In the genomic region with DNA sequence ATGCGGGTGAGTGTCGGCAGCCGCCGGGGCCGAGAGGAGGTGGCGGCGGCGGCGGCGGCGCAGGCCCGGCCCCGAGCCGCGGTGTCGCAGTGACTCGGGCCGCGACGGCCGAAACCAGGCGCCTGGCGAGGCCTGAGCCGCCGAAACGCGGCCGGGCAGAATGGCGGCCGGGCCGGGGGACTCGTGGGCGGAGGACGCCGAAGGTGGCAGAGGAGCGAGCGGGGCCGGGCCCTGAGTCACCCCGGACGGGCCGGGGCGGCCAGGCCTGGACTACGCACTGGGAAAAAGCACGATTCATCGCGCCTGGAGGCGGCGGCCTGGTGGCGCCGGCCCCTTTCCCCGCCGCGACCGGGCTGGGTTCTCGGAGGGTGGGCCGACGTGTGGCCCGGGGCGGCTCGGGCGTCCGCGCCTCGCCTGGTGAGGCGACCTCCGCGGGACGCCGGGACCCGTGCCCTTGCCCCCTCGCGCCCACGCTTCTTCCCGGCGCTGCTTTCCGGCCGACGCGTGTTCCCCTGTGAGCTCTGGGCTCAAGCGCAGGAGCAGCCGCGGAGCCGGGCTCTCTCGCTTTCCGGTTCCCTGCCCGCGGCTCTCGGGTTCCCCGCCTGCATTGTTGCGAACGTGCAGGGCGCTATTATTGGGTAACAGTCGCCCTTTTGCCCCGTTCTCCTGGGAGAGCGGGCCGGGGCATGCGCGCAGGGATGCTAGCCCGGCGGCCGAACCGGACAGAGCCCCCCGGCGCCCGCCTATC, we compare ENCODE assay signal across 1 cellular context.
TF ChIP-seq lines count a peak whose summit lies in the region.

No MANE protein-coding gene starts in this region.

TF ChIP-seq in HCT116, 20 proteins besides CTCF, POLR2A, EP300 and RAD21:
- TF ChIP-seq SIN3A (IDR thresholded peaks at IDR 0.05; ENCODE audit: low read depth): no peak; the same call in 1 of the 2 replicates
- no peak for TF ChIP-seq SP1 (IDR thresholded peaks at IDR 0.05; ENCODE audit: low read depth)
- TF ChIP-seq CEBPB (IDR thresholded peaks at IDR 0.05; ENCODE audit: low read depth): no peak
- TF ChIP-seq, protein P1, sequence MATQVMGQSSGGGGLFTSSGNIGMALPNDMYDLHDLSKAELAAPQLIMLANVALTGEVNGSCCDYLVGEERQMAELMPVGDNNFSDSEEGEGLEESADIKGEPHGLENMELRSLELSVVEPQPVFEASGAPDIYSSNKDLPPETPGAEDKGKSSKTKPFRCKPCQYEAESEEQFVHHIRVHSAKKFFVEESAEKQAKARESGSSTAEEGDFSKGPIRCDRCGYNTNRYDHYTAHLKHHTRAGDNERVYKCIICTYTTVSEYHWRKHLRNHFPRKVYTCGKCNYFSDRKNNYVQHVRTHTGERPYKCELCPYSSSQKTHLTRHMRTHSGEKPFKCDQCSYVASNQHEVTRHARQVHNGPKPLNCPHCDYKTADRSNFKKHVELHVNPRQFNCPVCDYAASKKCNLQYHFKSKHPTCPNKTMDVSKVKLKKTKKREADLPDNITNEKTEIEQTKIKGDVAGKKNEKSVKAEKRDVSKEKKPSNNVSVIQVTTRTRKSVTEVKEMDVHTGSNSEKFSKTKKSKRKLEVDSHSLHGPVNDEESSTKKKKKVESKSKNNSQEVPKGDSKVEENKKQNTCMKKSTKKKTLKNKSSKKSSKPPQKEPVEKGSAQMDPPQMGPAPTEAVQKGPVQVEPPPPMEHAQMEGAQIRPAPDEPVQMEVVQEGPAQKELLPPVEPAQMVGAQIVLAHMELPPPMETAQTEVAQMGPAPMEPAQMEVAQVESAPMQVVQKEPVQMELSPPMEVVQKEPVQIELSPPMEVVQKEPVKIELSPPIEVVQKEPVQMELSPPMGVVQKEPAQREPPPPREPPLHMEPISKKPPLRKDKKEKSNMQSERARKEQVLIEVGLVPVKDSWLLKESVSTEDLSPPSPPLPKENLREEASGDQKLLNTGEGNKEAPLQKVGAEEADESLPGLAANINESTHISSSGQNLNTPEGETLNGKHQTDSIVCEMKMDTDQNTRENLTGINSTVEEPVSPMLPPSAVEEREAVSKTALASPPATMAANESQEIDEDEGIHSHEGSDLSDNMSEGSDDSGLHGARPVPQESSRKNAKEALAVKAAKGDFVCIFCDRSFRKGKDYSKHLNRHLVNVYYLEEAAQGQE (IDR thresholded peaks at IDR 0.05; ENCODE audit: low read depth): no peak
- no peak for TF ChIP-seq FOSL1 (IDR thresholded peaks at IDR 0.05; ENCODE audit: low read depth)
- TF ChIP-seq, protein P2, sequence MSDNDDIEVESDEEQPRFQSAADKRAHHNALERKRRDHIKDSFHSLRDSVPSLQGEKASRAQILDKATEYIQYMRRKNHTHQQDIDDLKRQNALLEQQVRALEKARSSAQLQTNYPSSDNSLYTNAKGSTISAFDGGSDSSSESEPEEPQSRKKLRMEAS (IDR thresholded peaks at IDR 0.05): peak; percentile 14
- TF ChIP-seq, protein P3, sequence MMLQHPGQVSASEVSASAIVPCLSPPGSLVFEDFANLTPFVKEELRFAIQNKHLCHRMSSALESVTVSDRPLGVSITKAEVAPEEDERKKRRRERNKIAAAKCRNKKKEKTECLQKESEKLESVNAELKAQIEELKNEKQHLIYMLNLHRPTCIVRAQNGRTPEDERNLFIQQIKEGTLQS (IDR thresholded peaks at IDR 0.05): no peak
- no peak for TF ChIP-seq JUND (IDR thresholded peaks at IDR 0.05)
- TF ChIP-seq EGR1 (IDR thresholded peaks at IDR 0.05; ENCODE audit: low read depth): peak; percentile 57
- TF ChIP-seq, protein P4, sequence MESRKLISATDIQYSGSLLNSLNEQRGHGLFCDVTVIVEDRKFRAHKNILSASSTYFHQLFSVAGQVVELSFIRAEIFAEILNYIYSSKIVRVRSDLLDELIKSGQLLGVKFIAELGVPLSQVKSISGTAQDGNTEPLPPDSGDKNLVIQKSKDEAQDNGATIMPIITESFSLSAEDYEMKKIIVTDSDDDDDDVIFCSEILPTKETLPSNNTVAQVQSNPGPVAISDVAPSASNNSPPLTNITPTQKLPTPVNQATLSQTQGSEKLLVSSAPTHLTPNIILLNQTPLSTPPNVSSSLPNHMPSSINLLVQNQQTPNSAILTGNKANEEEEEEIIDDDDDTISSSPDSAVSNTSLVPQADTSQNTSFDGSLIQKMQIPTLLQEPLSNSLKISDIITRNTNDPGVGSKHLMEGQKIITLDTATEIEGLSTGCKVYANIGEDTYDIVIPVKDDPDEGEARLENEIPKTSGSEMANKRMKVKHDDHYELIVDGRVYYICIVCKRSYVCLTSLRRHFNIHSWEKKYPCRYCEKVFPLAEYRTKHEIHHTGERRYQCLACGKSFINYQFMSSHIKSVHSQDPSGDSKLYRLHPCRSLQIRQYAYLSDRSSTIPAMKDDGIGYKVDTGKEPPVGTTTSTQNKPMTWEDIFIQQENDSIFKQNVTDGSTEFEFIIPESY (IDR thresholded peaks at IDR 0.05; ENCODE audit: extremely low read depth, insufficient replicate concordance, low read length): no peak
- TF ChIP-seq ZNF274 (IDR thresholded peaks at IDR 0.05; ENCODE audit: low read depth, low read length): no peak
- no peak for TF ChIP-seq TCF7L2 (IDR thresholded peaks at IDR 0.05; ENCODE audit: borderline replicate concordance, extremely low read depth, insufficient read depth, insufficient read length)
- TF ChIP-seq EZH2phosphoT487 (IDR thresholded peaks at IDR 0.05; ENCODE audit: borderline replicate concordance): no peak
- no peak for TF ChIP-seq YY1 (IDR thresholded peaks at IDR 0.05; ENCODE audit: extremely low read depth, insufficient replicate concordance, low read depth, low read length)
- no peak for TF ChIP-seq CBX3 (IDR thresholded peaks at IDR 0.05; ENCODE audit: low read depth)
- TF ChIP-seq ELF1 (IDR thresholded peaks at IDR 0.05; ENCODE audit: borderline replicate concordance, low read depth): no peak
- TF ChIP-seq SRF (IDR thresholded peaks at IDR 0.05; ENCODE audit: low read depth): no peak
- peak; percentile 100 for TF ChIP-seq ZFX (IDR thresholded peaks at IDR 0.05)
- peak; percentile 52 for TF ChIP-seq POLR2AphosphoS5 (IDR thresholded peaks at IDR 0.05; ENCODE audit: low read depth, low read length)
- TF ChIP-seq EZH2 (IDR thresholded peaks at IDR 0.05): no peak
